In genomic region chr10:78292250-78292986, GRCh38 we compare ENCODE assay signal across 1 cellular context.
TF ChIP-seq lines count a peak whose summit lies in the region.

No MANE protein-coding gene starts in this region.

TF ChIP-seq in GM23338, 12 proteins besides CTCF, POLR2A, EP300 and RAD21 (continued from another document):
- no peak for TF ChIP-seq ZNF462 (CRISPR knock-in tag; IDR thresholded peaks at IDR 0.05)
- TF ChIP-seq EZH2 (IDR thresholded peaks at IDR 0.05; ENCODE audit: low read depth, unreplicated experiment) = no peak
- TF ChIP-seq ZNF331 (CRISPR knock-in tag; IDR thresholded peaks at IDR 0.05; ENCODE audit: low read depth) = no peak
- TF ChIP-seq STAT1 (IDR thresholded peaks at IDR 0.05; ENCODE audit: unreplicated experiment) = no peak
- no peak for TF ChIP-seq JUNB (IDR thresholded peaks at IDR 0.05; ENCODE audit: unreplicated experiment)
- TF ChIP-seq, protein P1, sequence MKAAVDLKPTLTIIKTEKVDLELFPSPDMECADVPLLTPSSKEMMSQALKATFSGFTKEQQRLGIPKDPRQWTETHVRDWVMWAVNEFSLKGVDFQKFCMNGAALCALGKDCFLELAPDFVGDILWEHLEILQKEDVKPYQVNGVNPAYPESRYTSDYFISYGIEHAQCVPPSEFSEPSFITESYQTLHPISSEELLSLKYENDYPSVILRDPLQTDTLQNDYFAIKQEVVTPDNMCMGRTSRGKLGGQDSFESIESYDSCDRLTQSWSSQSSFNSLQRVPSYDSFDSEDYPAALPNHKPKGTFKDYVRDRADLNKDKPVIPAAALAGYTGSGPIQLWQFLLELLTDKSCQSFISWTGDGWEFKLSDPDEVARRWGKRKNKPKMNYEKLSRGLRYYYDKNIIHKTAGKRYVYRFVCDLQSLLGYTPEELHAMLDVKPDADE (IDR thresholded peaks at IDR 0.05) = no peak
- TF ChIP-seq, protein P2, sequence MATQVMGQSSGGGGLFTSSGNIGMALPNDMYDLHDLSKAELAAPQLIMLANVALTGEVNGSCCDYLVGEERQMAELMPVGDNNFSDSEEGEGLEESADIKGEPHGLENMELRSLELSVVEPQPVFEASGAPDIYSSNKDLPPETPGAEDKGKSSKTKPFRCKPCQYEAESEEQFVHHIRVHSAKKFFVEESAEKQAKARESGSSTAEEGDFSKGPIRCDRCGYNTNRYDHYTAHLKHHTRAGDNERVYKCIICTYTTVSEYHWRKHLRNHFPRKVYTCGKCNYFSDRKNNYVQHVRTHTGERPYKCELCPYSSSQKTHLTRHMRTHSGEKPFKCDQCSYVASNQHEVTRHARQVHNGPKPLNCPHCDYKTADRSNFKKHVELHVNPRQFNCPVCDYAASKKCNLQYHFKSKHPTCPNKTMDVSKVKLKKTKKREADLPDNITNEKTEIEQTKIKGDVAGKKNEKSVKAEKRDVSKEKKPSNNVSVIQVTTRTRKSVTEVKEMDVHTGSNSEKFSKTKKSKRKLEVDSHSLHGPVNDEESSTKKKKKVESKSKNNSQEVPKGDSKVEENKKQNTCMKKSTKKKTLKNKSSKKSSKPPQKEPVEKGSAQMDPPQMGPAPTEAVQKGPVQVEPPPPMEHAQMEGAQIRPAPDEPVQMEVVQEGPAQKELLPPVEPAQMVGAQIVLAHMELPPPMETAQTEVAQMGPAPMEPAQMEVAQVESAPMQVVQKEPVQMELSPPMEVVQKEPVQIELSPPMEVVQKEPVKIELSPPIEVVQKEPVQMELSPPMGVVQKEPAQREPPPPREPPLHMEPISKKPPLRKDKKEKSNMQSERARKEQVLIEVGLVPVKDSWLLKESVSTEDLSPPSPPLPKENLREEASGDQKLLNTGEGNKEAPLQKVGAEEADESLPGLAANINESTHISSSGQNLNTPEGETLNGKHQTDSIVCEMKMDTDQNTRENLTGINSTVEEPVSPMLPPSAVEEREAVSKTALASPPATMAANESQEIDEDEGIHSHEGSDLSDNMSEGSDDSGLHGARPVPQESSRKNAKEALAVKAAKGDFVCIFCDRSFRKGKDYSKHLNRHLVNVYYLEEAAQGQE (IDR thresholded peaks at IDR 0.05; ENCODE audit: unreplicated experiment) = no peak
- no peak for TF ChIP-seq NANOG (IDR thresholded peaks at IDR 0.05; ENCODE audit: borderline replicate concordance)
- no peak for TF ChIP-seq ZNF114 (CRISPR knock-in tag; IDR thresholded peaks at IDR 0.05)
- no peak for TF ChIP-seq CREB1 (CRISPR knock-in tag; IDR thresholded peaks at IDR 0.05; ENCODE audit: low read depth)
- no peak for TF ChIP-seq POLR2AphosphoS5 (IDR thresholded peaks at IDR 0.05; ENCODE audit: low read depth)
